In the genomic region with DNA sequence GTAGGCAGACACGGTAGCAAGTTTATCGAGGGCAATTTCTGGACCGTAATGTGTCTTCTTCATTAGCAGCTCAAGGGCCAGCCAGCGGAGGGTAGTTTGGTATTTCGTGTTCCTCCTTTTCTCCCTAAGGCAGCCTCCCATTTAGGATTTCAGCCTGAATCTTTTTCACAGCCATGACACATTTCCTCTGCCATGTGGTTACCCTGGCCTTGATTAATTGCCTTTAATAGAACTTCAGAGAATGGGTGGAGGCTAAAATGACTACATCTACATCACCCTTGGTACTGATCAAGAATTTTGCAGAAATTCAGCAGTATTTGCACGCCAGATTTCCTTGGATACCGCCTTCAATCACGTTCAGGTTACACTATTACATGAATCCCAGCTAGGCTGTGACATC, we compare ENCODE assay signal across 27 cellular contexts. TPM values are rescaled to one million over a fixed set of nuclear protein-coding genes. Genes with fewer than 3 reads are reported as not detected.
DNase-seq lines count a peak whose midpoint lies in the region; ATAC-seq and TF ChIP-seq lines count a peak whose summit lies in the region.
"Had no signal": no experiment of that assay in that cellular context is flagged by ENCODE, and none has a peak within 500 bp of the region (broad histone marks: within the 10 kb centered on the region; RNA-seq: fewer than 3 reads in every experiment).

No MANE protein-coding gene starts in this region.

- H2BK12ac ChIP-seq in trophoblast cell (ENCODE audit: low read length): peak overlapping the region; percentile 69

- no peak overlapping the region for H3K4me3 ChIP-seq in trophoblast cell (ENCODE audit: low read depth, low read length)
- H3K4me3 ChIP-seq in coronary artery: no peak overlapping the region
- H3K4me3 ChIP-seq: BLaER1 treated with 17β-estradiol and CSF1 and Interleukin-3, amounts not matched to agents 10 nM and 100 nM; PC-9; SJSA1 had no signal

- no peak overlapping the region for H3K18ac ChIP-seq in trophoblast cell (ENCODE audit: low read length)

- H3K14ac ChIP-seq in trophoblast cell (ENCODE audit: low read length): no peak overlapping the region

- H3K4me1 ChIP-seq in trophoblast cell (ENCODE audit: control insufficient read depth in 1 of 2, insufficient read depth in 2 of 2, low read length in 2 of 2): peaks cover 0 to 4% of the 10 kb centered on the region in 2 experiments
- H3K4me1 ChIP-seq: SJSA1 had no signal

- no peak overlapping the region for H2BK120ac ChIP-seq in trophoblast cell (ENCODE audit: insufficient read depth, low read length, poor library complexity)

- WGBS in trophoblast cell (ENCODE audit: extremely low coverage, insufficient coverage, insufficient read length): no CpG with 5 or more reads among the region's 8 CpGs

- no peaks in the 10 kb centered on the region for H3K36me3 ChIP-seq in trophoblast cell (ENCODE audit: control insufficient read depth in 1 of 2, insufficient read depth in 2 of 2, low read length in 2 of 2)
- H3K36me3 ChIP-seq: BLaER1 treated with 17β-estradiol and CSF1 and Interleukin-3, amounts not matched to agents 10 nM and 100 nM had no signal

- TF ChIP-seq POLR2A in GM18505 (IDR thresholded peaks at IDR 0.05; ENCODE audit: borderline replicate concordance, extremely low read depth, insufficient read depth, insufficient read length): no peak

- H3K79me1 ChIP-seq in trophoblast cell (ENCODE audit: low read length): peaks cover 2% of the 10 kb centered on the region

- no peak overlapping the region for H4K91ac ChIP-seq in trophoblast cell (ENCODE audit: low read depth, low read length)

- ATAC-seq in GM18505 (IDR thresholded peaks at IDR 0.05; ENCODE audit: unreplicated experiment): no peak
- ATAC-seq: HCT116, HepG2 had no signal

- H3K4me2 ChIP-seq in trophoblast cell (ENCODE audit: low read length): no peak overlapping the region
- H3K4me2 ChIP-seq: BLaER1 treated with 17β-estradiol and CSF1 and Interleukin-3, amounts not matched to agents 10 nM and 100 nM; PC-9 had no signal

- no peak overlapping the region for H3K9ac ChIP-seq in trophoblast cell (ENCODE audit: low read length)
- H3K9ac ChIP-seq: BLaER1 treated with 17β-estradiol and CSF1 and Interleukin-3, amounts not matched to agents 10 nM and 100 nM had no signal

- H2BK5ac ChIP-seq in trophoblast cell (ENCODE audit: low read depth, low read length, poor library complexity): no peak overlapping the region

- no peak overlapping the region for H2AFZ ChIP-seq in trophoblast cell (ENCODE audit: insufficient read depth, low read length, poor library complexity)
- H2AFZ ChIP-seq: PC-9 had no signal

- no peak overlapping the region for H2AK5ac ChIP-seq in trophoblast cell (ENCODE audit: low read length)

- no peaks in the 10 kb centered on the region for H3K79me2 ChIP-seq in trophoblast cell (ENCODE audit: control insufficient read depth, insufficient read depth, low read length, poor library complexity)

- no peak overlapping the region for H4K12ac ChIP-seq in trophoblast cell (ENCODE audit: low read depth, low read length)

- H3K27me3 ChIP-seq in trophoblast cell (ENCODE audit: insufficient read depth, low read length): no peaks in the 10 kb centered on the region
- H3K27me3 ChIP-seq: BLaER1 treated with 17β-estradiol and CSF1 and Interleukin-3, amounts not matched to agents 10 nM and 100 nM; SJSA1 had no signal

- no peaks in the 10 kb centered on the region for H3K9me3 ChIP-seq in trophoblast cell (ENCODE audit: insufficient read depth, low read depth, low read length)
- H3K9me3 ChIP-seq: SJSA1 had no signal

- H3K27ac ChIP-seq in trophoblast cell (ENCODE audit: low read depth, low read length) (no peak overlapping the region), coronary artery (no peak overlapping the region)
- H3K27ac ChIP-seq: BLaER1 treated with 17β-estradiol and CSF1 and Interleukin-3, amounts not matched to agents 10 nM and 100 nM; PC-9; SJSA1 had no signal

- H3K4ac ChIP-seq in trophoblast cell (ENCODE audit: low read depth, low read length): no peak overlapping the region

- H3K23ac ChIP-seq in trophoblast cell (ENCODE audit: low read length): no peak overlapping the region

- DNase-seq in Daoy (ENCODE audit: low read depth) (peak; percentile 34), M059J (ENCODE audit: low read depth) (peak; percentile 78), astrocyte of the hippocampus (ENCODE audit: low read depth, low spot score) (peak; percentile 9), trophoblast cell (no peak), coronary artery (ENCODE audit: low spot score) (no peak), CD1c-positive myeloid dendritic cell (ENCODE audit: extremely low spot score) (no peak)
- DNase-seq: AML-193; CD4-positive, alpha-beta memory T cell; COR-L47; DMS53; GF-D8; Karpas-422; NCI-H1092 treated with DMSO at 0.1 percent for 48 hours; NCI-H1436; NCI-H187 treated with DMSO at 0.1 percent for 48 hours; NCI-H2107; NCI-H446 treated with DMSO at 0.1 percent for 48 hours; NCI-H526; PC-9; Right ventricle myocardium superior; RPMI8226 had no signal

- TF ChIP-seq CTCF in coronary artery (IDR thresholded peaks at IDR 0.05): no peak

- no peak overlapping the region for H4K8ac ChIP-seq in trophoblast cell (ENCODE audit: low read depth, low read length)

RNA-seq across cellular contexts. Expression of a gene that starts 58.0 kb away (rescaled TPM):
- 10.7 and 11.6 TPM in 2 replicates for total RNA-seq in Daoy (2014; rRNA removed; shearing (Covaris generic))
- 1.4 and 2.4 TPM in 2 replicates for total RNA-seq in M059J (2014; rRNA removed; shearing (Covaris generic))
- 2.9 and 3.1 TPM in 2 replicates for polyA plus RNA-seq in trophoblast cell (2013)
- total RNA-seq: CD4-positive, alpha-beta memory T cell; HT-29 had no signal
- polyA plus RNA-seq: CD4-positive, alpha-beta memory T cell had no signal

Comparison
In these comparisons a context has a peak if more than half of its experiments do, and no peak if none do; other contexts are left out.
1. DNase-seq: peak in Daoy (single experiment), M059J (single experiment) and astrocyte of the hippocampus (single experiment); none in trophoblast cell (0 of 2), coronary artery (single experiment) and CD1c-positive myeloid dendritic cell (single experiment).